Comparison of ENCODE assay signal across 1 cellular context in genomic region chr1:60828944-60829343, GRCh38.
TF ChIP-seq lines count a peak whose summit lies in the region.

No MANE protein-coding gene starts in this region.

TF ChIP-seq in HepG2, 621 proteins besides CTCF, POLR2A, EP300 and RAD21 (continued from another document):
- TF ChIP-seq SKIL (CRISPR knock-in tag; IDR thresholded peaks at IDR 0.05; ENCODE audit: borderline replicate concordance), result peak; percentile 24; the same call in 1 of the 2 replicates
- peak; percentile 43; the same call in 1 of the 2 replicates for TF ChIP-seq CREM (IDR thresholded peaks at IDR 0.05)
- TF ChIP-seq CREM (CRISPR knock-in tag; IDR thresholded peaks at IDR 0.05), result no peak
- TF ChIP-seq BCL6 (CRISPR knock-in tag; IDR thresholded peaks at IDR 0.05), result peak; percentile 90
- peak; percentile 75 for TF ChIP-seq HHEX (CRISPR knock-in tag; IDR thresholded peaks at IDR 0.05)
- peak; percentile 82; the same call in 1 of the 2 replicates for TF ChIP-seq FOXK1 (CRISPR knock-in tag; IDR thresholded peaks at IDR 0.05; ENCODE audit: borderline replicate concordance, low read depth)
- TF ChIP-seq ZGPAT (CRISPR knock-in tag; IDR thresholded peaks at IDR 0.05), result peak; percentile 32; the same call in 1 of the 2 replicates
- TF ChIP-seq HDAC6 (IDR thresholded peaks at IDR 0.05; ENCODE audit: low read depth, low read length), result no peak
- TF ChIP-seq GATAD2A (CRISPR knock-in tag; IDR thresholded peaks at IDR 0.05), result peak; percentile 35; the same call in 1 of the 2 replicates
- no peak for TF ChIP-seq MZF1 (CRISPR knock-in tag; IDR thresholded peaks at IDR 0.05; ENCODE audit: borderline replicate concordance)
- TF ChIP-seq SSRP1 (CRISPR knock-in tag; IDR thresholded peaks at IDR 0.05), result 0 out of 2 replicates have a peak, but pooled peaks have one; percentile 36
- peak; percentile 39; the same call in 1 of the 2 replicates for TF ChIP-seq SALL1 (CRISPR knock-in tag; IDR thresholded peaks at IDR 0.05)
- TF ChIP-seq FOXA1 (IDR thresholded peaks at IDR 0.05), result no peak
- TF ChIP-seq FOXA1 (CRISPR knock-in tag; IDR thresholded peaks at IDR 0.05), result peak; percentile 78
- TF ChIP-seq NR2F2 (IDR thresholded peaks at IDR 0.05; ENCODE audit: borderline replicate concordance, low read depth), result peak; percentile 87
- TF ChIP-seq ATF5 (CRISPR knock-in tag; IDR thresholded peaks at IDR 0.05; ENCODE audit: low read depth), result no peak
- TF ChIP-seq MIXL1 (CRISPR knock-in tag; IDR thresholded peaks at IDR 0.05), result 0 out of 2 replicates have a peak, but pooled peaks have one; percentile 33
- no peak for TF ChIP-seq REST (IDR thresholded peaks at IDR 0.05; ENCODE audit: borderline replicate concordance in 1 of 2, low read depth in 1 of 2, low read length in 2 of 2)
- TF ChIP-seq HNF4G (IDR thresholded peaks at IDR 0.05; ENCODE audit: borderline replicate concordance, low read depth, low read length), result peak; percentile 67
- no peak for TF ChIP-seq HNF4G (CRISPR knock-in tag; IDR thresholded peaks at IDR 0.05; ENCODE audit: borderline replicate concordance, low read depth)
- TF ChIP-seq TEAD3 (CRISPR knock-in tag; optimal IDR thresholded peaks at IDR 0.05; ENCODE audit: borderline replicate concordance), result peak; percentile 37
- peak; percentile 59; the same call in 1 of the 2 replicates for TF ChIP-seq THRA (CRISPR knock-in tag; IDR thresholded peaks at IDR 0.05; ENCODE audit: borderline replicate concordance)
- TF ChIP-seq ZNF274 (CRISPR knock-in tag; IDR thresholded peaks at IDR 0.05), result no peak
- TF ChIP-seq CHD4 (IDR thresholded peaks at IDR 0.05; ENCODE audit: borderline replicate concordance, low read length), result no peak
- TF ChIP-seq SOX13 (IDR thresholded peaks at IDR 0.05), result no peak
- TF ChIP-seq SOX13 (CRISPR knock-in tag; conservative IDR thresholded peaks at IDR 0.05 in 1 of 2, IDR thresholded peaks at IDR 0.05 in 1 of 2), result peak in 1 of 2 experiments; percentile 48; a peak in 1 of 4 replicates
- TF ChIP-seq ZNF770 (CRISPR knock-in tag; IDR thresholded peaks at IDR 0.05), result no peak
